In the genomic region with DNA sequence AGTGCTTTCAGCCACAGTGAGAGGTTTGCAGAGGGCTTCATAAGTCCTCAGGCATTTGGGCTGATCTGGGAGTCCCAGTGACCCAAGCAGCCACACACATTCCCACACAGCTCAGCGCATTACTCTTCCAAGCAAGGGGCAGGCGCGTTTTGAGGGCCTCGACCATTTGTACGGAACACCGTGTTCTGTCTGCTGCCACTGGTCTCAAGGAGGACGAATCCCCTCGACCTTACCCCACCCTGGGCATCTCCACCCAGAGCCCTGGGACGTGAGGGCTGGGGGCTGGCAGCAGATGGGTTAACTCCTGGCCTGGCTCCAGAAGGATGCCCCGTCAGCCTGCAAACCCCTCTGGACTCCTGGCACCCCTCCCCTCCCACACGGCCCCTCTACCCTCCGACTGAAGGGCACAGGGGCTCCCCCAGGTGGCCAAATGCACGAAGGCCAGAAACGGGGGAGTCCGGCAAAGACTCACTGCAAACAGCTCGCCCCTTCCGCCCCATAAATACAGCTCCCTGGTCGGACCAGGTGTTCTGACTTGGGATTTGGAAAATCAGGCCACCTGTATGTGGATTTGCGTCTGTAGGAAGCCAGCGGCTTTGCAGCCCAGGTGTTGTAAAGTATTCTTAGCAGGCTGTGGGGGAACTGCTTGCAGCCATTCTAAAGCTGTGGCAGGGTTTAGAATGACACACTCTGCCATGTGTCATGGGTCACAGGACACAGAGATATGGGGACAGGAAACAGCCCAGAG, we compare ENCODE assay signal across 1 cellular context.
TF ChIP-seq lines count a peak whose summit lies in the region.

No MANE protein-coding gene starts in this region.

TF ChIP-seq in K562, 482 proteins besides CTCF, POLR2A, EP300 and RAD21 (continued from another document and continues in another):
- TF ChIP-seq GTF3C2 (IDR thresholded peaks at IDR 0.05; ENCODE audit: borderline replicate concordance, extremely low read depth, insufficient read length) (no peak), BHLHE40 (IDR thresholded peaks at IDR 0.05; ENCODE audit: low read length) (no peak), MECOM (CRISPR knock-in tag; IDR thresholded peaks at IDR 0.05) (no peak), E2F6 (IDR thresholded peaks at IDR 0.05; ENCODE audit: borderline replicate concordance in 1 of 2, extremely low read depth in 1 of 2, insufficient read depth in 1 of 2, insufficient read length in 1 of 2, low read depth in 1 of 2, low read length in 1 of 2, poor library complexity in 1 of 2, severe bottlenecking in 1 of 2) (peak in 1 of 2 experiments; percentile 60), MAZ (CRISPR knock-in tag; conservative IDR thresholded peaks at IDR 0.05 in 1 of 2, IDR thresholded peaks at IDR 0.05 in 1 of 2) (peak; percentile 53 to 74; a peak in 3 of 4 replicates), TBL1XR1 (IDR thresholded peaks at IDR 0.05; ENCODE audit: low read length in 2 of 2) (no peak), CBX8 (IDR thresholded peaks at IDR 0.05; ENCODE audit: borderline replicate concordance, extremely low read depth, low read depth, low read length, poor library complexity, severe bottlenecking) (no peak), NR2C1 (IDR thresholded peaks at IDR 0.05) (peak; percentile 49; the same call in 1 of the 2 replicates), NR2C1 (tag; IDR thresholded peaks at IDR 0.05) (no peak; the same call in 1 of the 2 replicates), ZFP1 (CRISPR knock-in tag; IDR thresholded peaks at IDR 0.05) (no peak), BRF1 (IDR thresholded peaks at IDR 0.05; ENCODE audit: borderline replicate concordance, extremely low read depth, insufficient read length) (no peak), SLC30A9 (CRISPR knock-in tag; IDR thresholded peaks at IDR 0.05) (no peak), MTA3 (IDR thresholded peaks at IDR 0.05; ENCODE audit: borderline replicate concordance) (no peak), ATF1 (CRISPR knock-in tag; IDR thresholded peaks at IDR 0.05) (no peak), ATF1 (tag; IDR thresholded peaks at IDR 0.05) (0 out of 2 replicates have a peak, but pooled peaks have one; percentile 18), NFXL1 (CRISPR knock-in tag; IDR thresholded peaks at IDR 0.05) (no peak), ZNF511 (CRISPR knock-in tag; IDR thresholded peaks at IDR 0.05) (no peak), NRF1 (conservative IDR thresholded peaks at IDR 0.05 in 1 of 2, IDR thresholded peaks at IDR 0.05 in 1 of 2) (no peak), MTA1 (IDR thresholded peaks at IDR 0.05; ENCODE audit: borderline replicate concordance) (no peak), FIP1L1 (IDR thresholded peaks at IDR 0.05; ENCODE audit: low read depth, low read length, poor library complexity, severe bottlenecking) (no peak), TCF7 (IDR thresholded peaks at IDR 0.05; ENCODE audit: borderline replicate concordance) (no peak), ETS1 (conservative IDR thresholded peaks at IDR 0.05; ENCODE audit: control insufficient read depth, low read depth, low read length) (no peak), ZNF316 (IDR thresholded peaks at IDR 0.05) (no peak), NFIX (CRISPR knock-in tag; IDR thresholded peaks at IDR 0.05; ENCODE audit: low read depth) (no peak), CHD7 (IDR thresholded peaks at IDR 0.05; ENCODE audit: low read depth, low read length) (no peak), JUNB (CRISPR knock-in tag; conservative IDR thresholded peaks at IDR 0.05) (no peak)
- TF ChIP-seq, protein P1, sequence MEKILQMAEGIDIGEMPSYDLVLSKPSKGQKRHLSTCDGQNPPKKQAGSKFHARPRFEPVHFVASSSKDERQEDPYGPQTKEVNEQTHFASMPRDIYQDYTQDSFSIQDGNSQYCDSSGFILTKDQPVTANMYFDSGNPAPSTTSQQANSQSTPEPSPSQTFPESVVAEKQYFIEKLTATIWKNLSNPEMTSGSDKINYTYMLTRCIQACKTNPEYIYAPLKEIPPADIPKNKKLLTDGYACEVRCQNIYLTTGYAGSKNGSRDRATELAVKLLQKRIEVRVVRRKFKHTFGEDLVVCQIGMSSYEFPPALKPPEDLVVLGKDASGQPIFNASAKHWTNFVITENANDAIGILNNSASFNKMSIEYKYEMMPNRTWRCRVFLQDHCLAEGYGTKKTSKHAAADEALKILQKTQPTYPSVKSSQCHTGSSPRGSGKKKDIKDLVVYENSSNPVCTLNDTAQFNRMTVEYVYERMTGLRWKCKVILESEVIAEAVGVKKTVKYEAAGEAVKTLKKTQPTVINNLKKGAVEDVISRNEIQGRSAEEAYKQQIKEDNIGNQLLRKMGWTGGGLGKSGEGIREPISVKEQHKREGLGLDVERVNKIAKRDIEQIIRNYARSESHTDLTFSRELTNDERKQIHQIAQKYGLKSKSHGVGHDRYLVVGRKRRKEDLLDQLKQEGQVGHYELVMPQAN (IDR thresholded peaks at IDR 0.05; ENCODE audit: borderline replicate concordance) = no peak
- TF ChIP-seq, protein P2, sequence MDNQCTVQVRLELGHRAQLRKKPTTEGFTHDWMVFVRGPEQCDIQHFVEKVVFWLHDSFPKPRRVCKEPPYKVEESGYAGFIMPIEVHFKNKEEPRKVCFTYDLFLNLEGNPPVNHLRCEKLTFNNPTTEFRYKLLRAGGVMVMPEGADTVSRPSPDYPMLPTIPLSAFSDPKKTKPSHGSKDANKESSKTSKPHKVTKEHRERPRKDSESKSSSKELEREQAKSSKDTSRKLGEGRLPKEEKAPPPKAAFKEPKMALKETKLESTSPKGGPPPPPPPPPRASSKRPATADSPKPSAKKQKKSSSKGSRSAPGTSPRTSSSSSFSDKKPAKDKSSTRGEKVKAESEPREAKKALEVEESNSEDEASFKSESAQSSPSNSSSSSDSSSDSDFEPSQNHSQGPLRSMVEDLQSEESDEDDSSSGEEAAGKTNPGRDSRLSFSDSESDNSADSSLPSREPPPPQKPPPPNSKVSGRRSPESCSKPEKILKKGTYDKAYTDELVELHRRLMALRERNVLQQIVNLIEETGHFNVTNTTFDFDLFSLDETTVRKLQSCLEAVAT (IDR thresholded peaks at IDR 0.05) = no peak
- TF ChIP-seq, protein P3, sequence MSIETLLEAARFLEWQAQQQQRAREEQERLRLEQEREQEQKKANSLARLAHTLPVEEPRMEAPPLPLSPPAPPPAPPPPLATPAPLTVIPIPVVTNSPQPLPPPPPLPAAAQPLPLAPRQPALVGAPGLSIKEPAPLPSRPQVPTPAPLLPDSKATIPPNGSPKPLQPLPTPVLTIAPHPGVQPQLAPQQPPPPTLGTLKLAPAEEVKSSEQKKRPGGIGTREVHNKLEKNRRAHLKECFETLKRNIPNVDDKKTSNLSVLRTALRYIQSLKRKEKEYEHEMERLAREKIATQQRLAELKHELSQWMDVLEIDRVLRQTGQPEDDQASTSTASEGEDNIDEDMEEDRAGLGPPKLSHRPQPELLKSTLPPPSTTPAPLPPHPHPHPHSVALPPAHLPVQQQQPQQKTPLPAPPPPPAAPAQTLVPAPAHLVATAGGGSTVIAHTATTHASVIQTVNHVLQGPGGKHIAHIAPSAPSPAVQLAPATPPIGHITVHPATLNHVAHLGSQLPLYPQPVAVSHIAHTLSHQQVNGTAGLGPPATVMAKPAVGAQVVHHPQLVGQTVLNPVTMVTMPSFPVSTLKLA (conservative IDR thresholded peaks at IDR 0.05) = 0 out of 4 replicates have a peak, but pooled peaks of 1 of the 2 experiments have one; percentile 37
